In the genomic region with DNA sequence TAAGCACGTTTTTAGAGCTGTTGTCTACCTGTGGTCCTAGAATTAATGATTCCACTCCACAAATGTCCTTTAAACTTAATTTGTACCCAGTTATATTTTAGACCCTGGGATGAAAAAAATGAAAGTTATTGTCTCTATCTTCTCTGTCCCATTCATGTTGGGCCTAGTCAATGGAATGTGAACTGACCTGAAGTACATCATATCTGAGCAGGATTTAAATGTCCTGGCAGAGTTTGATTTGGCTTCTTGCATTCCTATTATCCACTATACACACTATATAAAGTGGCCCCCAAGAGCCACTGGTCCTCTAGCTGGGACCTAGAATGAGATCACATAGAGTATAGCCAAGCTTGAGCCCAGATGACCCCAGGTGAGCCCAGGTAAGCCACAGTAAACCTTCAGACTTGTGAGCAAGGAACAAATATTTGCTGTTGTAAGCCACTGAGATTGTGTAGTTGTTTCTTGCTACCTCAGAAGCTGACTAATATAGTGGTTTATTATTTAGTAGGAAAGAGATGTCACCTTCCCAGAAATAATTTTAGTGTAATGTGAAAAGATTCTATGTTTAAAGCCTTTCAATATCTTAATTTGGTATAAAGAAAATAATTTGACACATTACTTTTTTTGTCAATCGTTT, we compare ENCODE assay signal across 7 cellular contexts. TPM values are rescaled to one million over a fixed set of nuclear protein-coding genes. Genes with fewer than 3 reads are reported as not detected.
"Had no signal": no experiment of that assay in that cellular context is flagged by ENCODE, and none has a peak within 500 bp of the region (broad histone marks: within the 10 kb centered on the region; RNA-seq: fewer than 3 reads in every experiment).

No MANE protein-coding gene starts in this region.

- H3K4me3 ChIP-seq: GM23338 had no signal

- H3K4me2 ChIP-seq: GM23338 had no signal

- DNase-seq: H9, HCEC 1CT, KBM-7 had no signal

- H2AFZ ChIP-seq: GM23338 had no signal

- ATAC-seq: GM23338 had no signal

RNA-seq across cellular contexts. Expression of a gene that starts 37.1 kb away (rescaled TPM):
- total RNA-seq: GM23338, H1, H9, HT-29 had no signal
- polyA plus RNA-seq: GM23338, H1, IgD-negative memory B cell had no signal
